ENCODE assay signal across 14 cellular contexts in the genomic region with DNA sequence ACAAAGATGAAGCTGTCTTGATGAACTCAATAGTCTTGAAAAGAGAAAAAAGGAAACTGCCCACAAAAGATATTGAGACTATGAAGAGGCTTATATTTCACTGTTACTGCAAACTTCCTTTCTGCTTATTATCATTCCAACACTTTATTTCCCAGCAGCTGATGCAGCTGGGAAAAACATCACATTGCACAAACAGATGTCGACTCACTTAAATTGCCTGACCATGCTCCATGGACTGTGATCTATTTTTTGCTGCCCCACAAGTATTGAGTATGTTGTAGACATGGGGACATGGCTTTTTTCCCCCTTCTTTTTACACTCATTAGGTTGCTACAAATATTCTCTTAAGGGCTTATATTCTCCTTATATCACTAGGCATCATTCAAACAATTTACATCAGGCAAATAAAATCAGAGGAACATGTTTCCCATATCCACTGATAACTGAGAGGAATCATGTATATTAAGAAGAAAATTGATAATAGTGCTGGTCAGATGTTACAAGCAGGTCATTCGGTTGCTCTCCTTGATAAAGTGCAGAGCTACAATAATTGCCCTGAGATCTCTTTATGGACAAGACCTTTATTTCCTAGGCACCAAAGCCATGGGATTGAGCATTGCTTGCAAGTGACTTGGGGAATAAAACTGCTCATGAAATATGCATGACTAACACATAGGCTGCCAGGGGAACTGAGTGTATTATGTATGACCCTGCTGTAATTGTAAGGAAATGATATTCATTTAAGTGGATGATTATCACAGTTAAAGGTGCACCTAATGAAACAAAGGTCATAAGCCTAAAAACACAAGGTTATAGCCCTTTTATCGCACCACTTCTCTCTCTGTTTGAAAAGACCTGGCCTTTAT.
DNase-seq lines count a peak whose midpoint lies in the region; ATAC-seq, FAIRE-seq and TF ChIP-seq lines count a peak whose summit lies in the region.
"Had no signal": no experiment of that assay in that cellular context is flagged by ENCODE, and none has a peak within 500 bp of the region (broad histone marks: within the 10 kb centered on the region; RNA-seq: fewer than 3 reads in every experiment).

No MANE protein-coding gene starts in this region.

- H3K9me3 ChIP-seq in endothelial cell of umbilical vein (replicated peaks; ENCODE audit: control insufficient read depth, insufficient read depth, low read length), result no peaks in the 10 kb centered on the region
- peaks cover 6% of the 10 kb centered on the region for H3K9me3 ChIP-seq in mucosa of descending colon

- DNase-seq in EL (peak; percentile 2), NCI-H526 (lab: John Stamatoyannopoulos, UW) (peak; percentile 49 to 60), endothelial cell of umbilical vein (ENCODE audit: low read depth, low spot score) (peak; percentile 17), mucosa of descending colon (no peak), NCI-H1694 treated with DMSO at 0.1 percent for 48 hours (lab: John Stamatoyannopoulos, UW) (no peak)
- no peak for DNase-seq in stimulated activated CD4-positive, alpha-beta T cell treated with anti-CD3 and anti-CD28 coated beads, Interleukin-12 subunit alpha, Interleukin-12 subunit beta, amount 100 ng/mL, for 4 hours
- DNase-seq: activated CD4-positive, alpha-beta T cell treated with anti-CD3 and anti-CD28 coated beads for 36 hours; lower lobe of right lung; stimulated activated naive CD8-positive, alpha-beta T cell treated with anti-CD3 and anti-CD28 coated beads, Interleukin-15, Interleukin-2, amounts not matched to agents 100 U/mL and 50 U/mL, for 24 hours had no signal

- TF ChIP-seq CTCF in endothelial cell of umbilical vein (IDR thresholded peaks at IDR 0.05; ENCODE audit: extremely low read depth in 1 of 2, insufficient read depth in 1 of 2, low read depth in 1 of 2, low read length in 2 of 2), result no peak
- TF ChIP-seq CTCF in mucosa of descending colon (IDR thresholded peaks at IDR 0.05), result no peak

- H3K36me3 ChIP-seq in endothelial cell of umbilical vein (ENCODE audit: control insufficient read depth in 2 of 2, extremely low read depth in 1 of 2, insufficient read depth in 2 of 2, low read length in 2 of 2) (no peaks in the 10 kb centered on the region), mucosa of descending colon (ENCODE audit: low read depth) (no peaks in the 10 kb centered on the region)
- H3K36me3 ChIP-seq: lower lobe of right lung had no signal

- H3K9me1 ChIP-seq in endothelial cell of umbilical vein (replicated peaks; ENCODE audit: control insufficient read depth, extremely low read depth, insufficient read depth, low read length), result no peaks in the 10 kb centered on the region

- POLR2A ChIA-PET in endothelial cell of umbilical vein (lab: Charles Lee), result interaction anchor here (0.5 kb wide), 1 partner anchor 388 kb away, joined by 3 read pairs; no protein-coding TSS in a partner anchor

- H3K4me3 ChIP-seq in endothelial cell of umbilical vein (replicated peaks in 1 of 3; ENCODE audit: insufficient read depth in 1 of 3, low read depth in 1 of 3, low read length in 3 of 3), result no peak overlapping the region
- H3K4me3 ChIP-seq in mucosa of descending colon, result no peak overlapping the region
- H3K4me3 ChIP-seq: K562, lower lobe of right lung, skin epidermis had no signal

- no peaks in the 10 kb centered on the region for H3K27me3 ChIP-seq in endothelial cell of umbilical vein (ENCODE audit: control insufficient read depth in 2 of 2, insufficient read depth in 2 of 2, low read length in 2 of 2)

- H3K9ac ChIP-seq in endothelial cell of umbilical vein (replicated peaks; ENCODE audit: extremely low read depth, insufficient read depth, low read length), result no peak overlapping the region

- ATAC-seq in mucosa of descending colon (peak; percentile 52), HG02571 (IDR thresholded peaks at IDR 0.05; ENCODE audit: unreplicated experiment) (no peak), GM19395 (IDR thresholded peaks at IDR 0.05; ENCODE audit: unreplicated experiment) (no peak)
- ATAC-seq: activated CD4-positive, alpha-beta T cell treated with anti-CD3 and anti-CD28 coated beads for 36 hours; activated naive CD4-positive, alpha-beta T cell treated with anti-CD3 and anti-CD28 coated beads, Interleukin-2, amount 50 U/mL, for 72 hours; K562; lower lobe of right lung; stimulated activated naive CD8-positive, alpha-beta T cell treated with anti-CD3 and anti-CD28 coated beads, Interleukin-15, Interleukin-2, amounts not matched to agents 100 U/mL and 50 U/mL, for 24 hours had no signal

- no peaks in the 10 kb centered on the region for H4K20me1 ChIP-seq in endothelial cell of umbilical vein (replicated peaks; ENCODE audit: control insufficient read depth, extremely low read depth, insufficient read depth, low read length)

- no peaks in the 10 kb centered on the region for H3K4me1 ChIP-seq in endothelial cell of umbilical vein (ENCODE audit: control insufficient read depth, extremely low read depth, insufficient read depth, low read length)
- H3K4me1 ChIP-seq in mucosa of descending colon (ENCODE audit: low read depth), result peaks cover 5% of the 10 kb centered on the region
- H3K4me1 ChIP-seq: lower lobe of right lung had no signal

- no peak overlapping the region for H3K27ac ChIP-seq in endothelial cell of umbilical vein (ENCODE audit: insufficient read depth, low read depth, low read length)
- H3K27ac ChIP-seq: lower lobe of right lung, skin epidermis had no signal

- H3K4me2 ChIP-seq in endothelial cell of umbilical vein (ENCODE audit: insufficient read depth, low read length), result no peak overlapping the region

- no peak for TF ChIP-seq POLR2A in endothelial cell of umbilical vein (IDR thresholded peaks at IDR 0.05; ENCODE audit: low read depth, low read length)

- no peak for FAIRE-seq in endothelial cell of umbilical vein (lab: Jason Lieb, UNC)
- FAIRE-seq: K562 had no signal

- CTCF ChIA-PET in endothelial cell of umbilical vein (lab: Charles Lee), result no interaction called here

- no peak overlapping the region for H2AFZ ChIP-seq in endothelial cell of umbilical vein (ENCODE audit: low read depth, low read length)

- dilution Hi-C loops in endothelial cell of umbilical vein (cut with MboI; ENCODE audit: extremely low pct_ligation_motif_present, low sequenced_read_pairs), result no loop called here

- intact Hi-C loops in endothelial cell of umbilical vein (cut with micrococcal nuclease) (no loop called here), mucosa of descending colon (cut with DNase I, micrococcal nuclease) (no loop called here)

- BruUV-seq in endothelial cell of umbilical vein (replicated peaks; lab: Mats Ljungman, UMichigan), result no TSS peak

- H3K79me2 ChIP-seq in endothelial cell of umbilical vein (ENCODE audit: control insufficient read depth, insufficient read depth, low read length), result no peaks in the 10 kb centered on the region

TF ChIP-seq in endothelial cell of umbilical vein, 7 proteins besides CTCF, POLR2A, EP300 and RAD21:
- TF ChIP-seq, protein P1, sequence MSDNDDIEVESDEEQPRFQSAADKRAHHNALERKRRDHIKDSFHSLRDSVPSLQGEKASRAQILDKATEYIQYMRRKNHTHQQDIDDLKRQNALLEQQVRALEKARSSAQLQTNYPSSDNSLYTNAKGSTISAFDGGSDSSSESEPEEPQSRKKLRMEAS (IDR thresholded peaks at IDR 0.05; ENCODE audit: insufficient read depth, insufficient read length), result no peak
- TF ChIP-seq POLR2AphosphoS5 (IDR thresholded peaks at IDR 0.05; ENCODE audit: insufficient read depth, low read depth, low read length) (no peak), GATA2 (IDR thresholded peaks at IDR 0.05; ENCODE audit: insufficient read depth, insufficient read length, low read depth, low read length) (no peak), EZH2 (IDR thresholded peaks at IDR 0.05; ENCODE audit: borderline replicate concordance, low read depth, low read length, severe bottlenecking) (no peak), MYC (IDR thresholded peaks at IDR 0.05; ENCODE audit: low read depth, low read length) (no peak), JUN (IDR thresholded peaks at IDR 0.05; ENCODE audit: borderline replicate concordance, insufficient read depth, insufficient read length, low read depth) (no peak), FOS (IDR thresholded peaks at IDR 0.05; ENCODE audit: borderline replicate concordance, insufficient read depth, low read length) (no peak)

Comparison
In these comparisons a context has a peak if more than half of its experiments do, and no peak if none do; other contexts are left out.
1. DNase-seq: peak in EL (single experiment), NCI-H526 (2 of 2) and endothelial cell of umbilical vein (single experiment); none in mucosa of descending colon (0 of 3), stimulated activated CD4-positive, alpha-beta T cell treated with anti-CD3 and anti-CD28 coated beads, Interleukin-12 subunit alpha, Interleukin-12 subunit beta, amount 100 ng/mL, for 4 hours (single experiment) and NCI-H1694 treated with DMSO at 0.1 percent for 48 hours (single experiment).